In genomic region chr1:18128298-18128697, GRCh38 we compare ENCODE assay signal across 29 cellular contexts. TPM values are rescaled to one million over a fixed set of nuclear protein-coding genes. Genes with fewer than 3 reads are reported as not detected.
"Had no signal": no experiment of that assay in that cellular context is flagged by ENCODE, and none has a peak within 500 bp of the region (broad histone marks: within the 10 kb centered on the region; RNA-seq: fewer than 3 reads in every experiment).

No MANE protein-coding gene starts in this region.

- H3K27me3 ChIP-seq: ascending aorta had no signal

- H3K4me1 Mint-ChIP-seq: activated CD4-positive, alpha-beta memory T cell treated with anti-CD3 and anti-CD28 coated beads, Interleukin-2, amount 10 ng/mL, durations not matched to agents 7 days and 5 days; activated CD4-positive, alpha-beta T cell treated with anti-CD3 and anti-CD28 coated beads for 36 hours; activated naive CD8-positive, alpha-beta T cell treated with anti-CD3 and anti-CD28 coated beads, Interleukin-2, amount 50 U/mL, for 24 hours; central memory CD8-positive, alpha-beta T cell; T-cell had no signal

- H3K27ac ChIP-seq: ascending aorta, SK-N-MC, VCaP had no signal

- H3K4me1 ChIP-seq: ascending aorta had no signal

- H3K4me3 ChIP-seq: ascending aorta, SK-N-MC had no signal

- H3K9me3 ChIP-seq: ascending aorta had no signal

- ATAC-seq: activated CD4-positive, alpha-beta T cell treated with anti-CD3 and anti-CD28 coated beads for 36 hours; activated naive CD4-positive, alpha-beta T cell treated with anti-CD3 and anti-CD28 coated beads, Interleukin-2, amount 50 U/mL, for 72 hours; activated naive CD8-positive, alpha-beta T cell treated with anti-CD3 and anti-CD28 coated beads, Interleukin-2, amount 50 U/mL, for 24 hours; Panc1; Right ventricle myocardium inferior; T-cell had no signal

- H3K36me3 ChIP-seq: ascending aorta had no signal

- DNase-seq: activated CD4-positive, alpha-beta memory T cell treated with anti-CD3 and anti-CD28 coated beads, Interleukin-2, amount 10 ng/mL, durations not matched to agents 7 days and 5 days; activated CD4-positive, alpha-beta T cell treated with anti-CD3 and anti-CD28 coated beads for 36 hours; activated CD4-positive, alpha-beta T cell treated with anti-CD3 and anti-CD28 coated beads, Interleukin-2, amount 50 U/mL, for 1 hour; activated naive CD4-positive, alpha-beta T cell treated with Interleukin-2 at 50 U/mL for 16 hours; activated naive CD8-positive, alpha-beta T cell treated with anti-CD3 and anti-CD28 coated beads, Interleukin-2, amount 50 U/mL, for 24 hours; activated T-cell treated with anti-CD3 and anti-CD28 coated beads, Interleukin-2, amount 50 U/mL, for 1 hour; amniotic stem cell; Kasumi-1; NCI-H1105 treated with DMSO at 0.1 percent for 48 hours; NCI-H1436 treated with DMSO at 0.1 percent for 48 hours; NCI-H1930; NCI-H2107; NCI-H2171 treated with DMSO at 0.1 percent for 48 hours; NCI-H226; NCI-H526 treated with DMSO at 0.1 percent for 48 hours; OCI-M1; RPMI8226; T-cell; T-helper 2 cell had no signal

- H3K27me3 Mint-ChIP-seq: activated CD4-positive, alpha-beta memory T cell treated with anti-CD3 and anti-CD28 coated beads, Interleukin-2, amount 10 ng/mL, durations not matched to agents 7 days and 5 days had no signal

- H3K4me3 Mint-ChIP-seq: activated CD4-positive, alpha-beta memory T cell treated with anti-CD3 and anti-CD28 coated beads, Interleukin-2, amount 10 ng/mL, durations not matched to agents 7 days and 5 days; activated CD4-positive, alpha-beta T cell treated with anti-CD3 and anti-CD28 coated beads for 36 hours; activated naive CD8-positive, alpha-beta T cell treated with anti-CD3 and anti-CD28 coated beads, Interleukin-2, amount 50 U/mL, for 24 hours; brain; central memory CD8-positive, alpha-beta T cell; T-cell had no signal

- H3K36me3 Mint-ChIP-seq: activated naive CD4-positive, alpha-beta T cell treated with anti-CD3 and anti-CD28 coated beads, Interleukin-2, amount 50 U/mL, for 72 hours; brain; T-cell had no signal

- H3K27ac Mint-ChIP-seq: activated CD4-positive, alpha-beta memory T cell treated with anti-CD3 and anti-CD28 coated beads, Interleukin-2, amount 10 ng/mL, durations not matched to agents 7 days and 5 days; activated CD4-positive, alpha-beta T cell treated with anti-CD3 and anti-CD28 coated beads for 36 hours; activated naive CD4-positive, alpha-beta T cell treated with anti-CD3 and anti-CD28 coated beads, Interleukin-2, amount 50 U/mL, for 72 hours; activated naive CD8-positive, alpha-beta T cell treated with anti-CD3 and anti-CD28 coated beads, Interleukin-2, amount 50 U/mL, for 24 hours; brain; T-cell had no signal

- H3K9me3 Mint-ChIP-seq: activated CD4-positive, alpha-beta memory T cell treated with anti-CD3 and anti-CD28 coated beads, Interleukin-2, amount 10 ng/mL, durations not matched to agents 7 days and 5 days; activated naive CD4-positive, alpha-beta T cell treated with anti-CD3 and anti-CD28 coated beads, Interleukin-2, amount 50 U/mL, for 72 hours; activated naive CD8-positive, alpha-beta T cell treated with anti-CD3 and anti-CD28 coated beads, Interleukin-2, amount 50 U/mL, for 24 hours; central memory CD8-positive, alpha-beta T cell; T-cell had no signal

RNA-seq across cellular contexts. Expression of gene IGSF21, which starts 20.7 kb away (rescaled TPM):
- total RNA-seq: activated CD4-positive, alpha-beta memory T cell treated with anti-CD3 and anti-CD28 coated beads, Interleukin-2, amount 10 ng/mL, durations not matched to agents 7 days and 5 days; activated CD4-positive, alpha-beta T cell treated with anti-CD3 and anti-CD28 coated beads for 36 hours; activated CD8-positive, alpha-beta memory T cell treated with anti-CD3 and anti-CD28 coated beads for 36 hours; activated naive CD4-positive, alpha-beta T cell treated with anti-CD3 and anti-CD28 coated beads, Interleukin-2, amount 50 U/mL, for 72 hours; NCI-H460; T-cell had no signal
